8 cellular contexts compared by ENCODE assay signal in genomic region chr14:102139248-102140026, GRCh38. TPM values are rescaled to one million over a fixed set of nuclear protein-coding genes. Genes with fewer than 3 reads are reported as not detected.
A peak's percentile ranks its signal among the peaks of the same experiment; 100 is the strongest.
DNase-seq lines count a peak whose midpoint lies in the region; ATAC-seq, FAIRE-seq and TF ChIP-seq lines count a peak whose summit lies in the region.

TSS of gene WDR20 (plus strand) at chr14:102139897. CDS start at chr14:102139924, 27 bp downstream.

- peak within 1 kb of the TSS; percentile 66 to 79 for H3K27ac ChIP-seq in kidney (ENCODE audit: low read depth in 2 of 2, low read length in 2 of 2)

- H3K9ac ChIP-seq in kidney (ENCODE audit: low read length in 2 of 2): peak within 1 kb of the TSS; percentile 88 to 94

- peaks cover 5 to 7% of the 10 kb centered on the region in 2 donors for H3K4me1 ChIP-seq in kidney (ENCODE audit: control insufficient read depth in 1 of 2, insufficient read depth in 1 of 2, low read depth in 1 of 2, low read length in 2 of 2)

- no peak for TF ChIP-seq CTCF in kidney (IDR thresholded peaks at IDR 0.05; ENCODE audit: borderline replicate concordance, extremely low read depth, insufficient read depth)

- H3K4me3 ChIP-seq in kidney (ENCODE audit: low read length in 2 of 2): peak within 1 kb of the TSS; percentile 92 to 95

- no peaks in the 10 kb centered on the region for H3K36me3 ChIP-seq in kidney (ENCODE audit: control insufficient read depth in 1 of 2, insufficient read depth in 2 of 2, low read length in 2 of 2)

- DNase-seq in Ammon's horn (ENCODE audit: low spot score) (peak; percentile 99), NCI-H446 treated with DMSO at 0.1 percent for 48 hours (lab: John Stamatoyannopoulos, UW) (peak; percentile 95), cerebellar nuclear complex (lab: John Stamatoyannopoulos, UW) (peak; percentile 94 to 98), kidney (peak; percentile 99)
- DNase-seq in stimulated activated CD4-positive, alpha-beta T cell treated with anti-CD3 and anti-CD28 coated beads, Interleukin-15, amount 100 ng/mL, for 24 hours: peak; percentile 99

- H3K9me3 ChIP-seq in kidney (ENCODE audit: control insufficient read depth in 1 of 2, low read length in 2 of 2): no peaks in the 10 kb centered on the region

- ATAC-seq in GM19043 (IDR thresholded peaks at IDR 0.05; ENCODE audit: low read depth, unreplicated experiment): peak; percentile 87
- ATAC-seq in HG03378 (IDR thresholded peaks at IDR 0.05; ENCODE audit: unreplicated experiment): peak; percentile 82
- peak; percentile 91 to 95 for ATAC-seq in activated CD4-positive, CD25-positive, alpha-beta regulatory T cell treated with anti-CD3 and anti-CD28 coated beads, Interleukin-2, amount 50 U/mL, for 24 hours

- intact Hi-C loops in kidney (cut with DNase I): no loop called here

- FAIRE-seq in kidney (lab: Jason Lieb, UNC): peak; percentile 49

RNA-seq across cellular contexts. Expression of gene WDR20, which starts in this region (rescaled TPM):
- total RNA-seq in kidney: 44.2 TPM
- 12.6 TPM for polyA plus RNA-seq in kidney (ENCODE audit: insufficient read depth, low read depth, low replicate concordance)

Comparison
In these comparisons a context has a peak if more than half of its experiments do, and no peak if none do; other contexts are left out.
1. Peak in every context shown above with its lines: DNase-seq, ATAC-seq, H3K4me3 ChIP-seq and H3K27ac ChIP-seq.